1 cellular context compared by ENCODE assay signal in the genomic region with DNA sequence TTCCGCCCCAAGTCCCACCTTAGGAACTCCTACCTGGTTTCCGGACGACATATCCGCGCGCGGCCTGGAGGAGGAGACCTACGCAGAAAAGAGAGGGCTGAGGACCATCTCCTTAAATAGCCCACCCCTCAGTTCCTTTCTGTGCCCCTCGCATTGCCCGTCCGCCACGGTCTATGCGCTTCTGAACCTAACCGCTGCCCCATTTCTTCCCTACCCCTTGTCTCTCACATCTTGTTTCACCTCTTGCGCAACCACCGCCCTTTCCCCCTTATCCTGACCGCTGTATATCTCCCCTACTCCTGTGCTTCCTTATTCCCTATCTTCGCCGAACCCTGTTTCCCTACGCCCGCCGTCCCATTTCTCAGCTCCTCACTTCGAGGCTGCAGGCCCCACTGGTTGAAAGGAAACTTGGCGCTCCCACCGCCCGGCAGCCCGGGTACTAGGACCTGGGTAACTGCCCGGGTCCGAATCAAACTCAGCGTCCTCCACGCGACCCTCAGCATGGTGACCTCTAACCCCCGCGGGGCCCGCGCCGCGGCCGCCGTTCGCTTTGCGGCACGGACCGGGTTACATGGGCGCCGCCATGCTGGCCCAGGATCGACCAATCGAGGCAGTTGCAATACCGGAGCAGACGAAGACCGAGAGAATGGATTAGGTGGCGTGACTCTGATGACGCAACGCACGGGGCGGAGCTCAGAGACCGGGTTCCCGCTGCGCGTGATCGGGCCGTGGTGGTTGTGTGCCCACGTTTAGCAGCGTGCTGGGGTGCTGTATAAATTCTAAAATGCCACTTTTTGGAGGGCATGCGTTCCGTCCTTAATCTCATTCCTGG.
A peak's percentile ranks its signal among the peaks of the same experiment; 100 is the strongest.
TF ChIP-seq lines count a peak whose summit lies in the region.

Gene MRPS15 (minus strand): TSS at position 612 of the 832 bp plus-strand sequence. CDS start 109 bp downstream, at position 503.

TF ChIP-seq in HepG2, 621 proteins besides CTCF, POLR2A, EP300 and RAD21 (continued from another document and continues in another):
- TF ChIP-seq, protein P1, sequence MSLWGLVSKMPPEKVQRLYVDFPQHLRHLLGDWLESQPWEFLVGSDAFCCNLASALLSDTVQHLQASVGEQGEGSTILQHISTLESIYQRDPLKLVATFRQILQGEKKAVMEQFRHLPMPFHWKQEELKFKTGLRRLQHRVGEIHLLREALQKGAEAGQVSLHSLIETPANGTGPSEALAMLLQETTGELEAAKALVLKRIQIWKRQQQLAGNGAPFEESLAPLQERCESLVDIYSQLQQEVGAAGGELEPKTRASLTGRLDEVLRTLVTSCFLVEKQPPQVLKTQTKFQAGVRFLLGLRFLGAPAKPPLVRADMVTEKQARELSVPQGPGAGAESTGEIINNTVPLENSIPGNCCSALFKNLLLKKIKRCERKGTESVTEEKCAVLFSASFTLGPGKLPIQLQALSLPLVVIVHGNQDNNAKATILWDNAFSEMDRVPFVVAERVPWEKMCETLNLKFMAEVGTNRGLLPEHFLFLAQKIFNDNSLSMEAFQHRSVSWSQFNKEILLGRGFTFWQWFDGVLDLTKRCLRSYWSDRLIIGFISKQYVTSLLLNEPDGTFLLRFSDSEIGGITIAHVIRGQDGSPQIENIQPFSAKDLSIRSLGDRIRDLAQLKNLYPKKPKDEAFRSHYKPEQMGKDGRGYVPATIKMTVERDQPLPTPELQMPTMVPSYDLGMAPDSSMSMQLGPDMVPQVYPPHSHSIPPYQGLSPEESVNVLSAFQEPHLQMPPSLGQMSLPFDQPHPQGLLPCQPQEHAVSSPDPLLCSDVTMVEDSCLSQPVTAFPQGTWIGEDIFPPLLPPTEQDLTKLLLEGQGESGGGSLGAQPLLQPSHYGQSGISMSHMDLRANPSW (CRISPR knock-in tag; IDR thresholded peaks at IDR 0.05; ENCODE audit: borderline replicate concordance): 0 out of 2 replicates have a peak, but pooled peaks have one; percentile 40
- peak; percentile 70; the same call in 1 of the 2 replicates for TF ChIP-seq ZMYM2 (CRISPR knock-in tag; IDR thresholded peaks at IDR 0.05)
- TF ChIP-seq MED8 (CRISPR knock-in tag; IDR thresholded peaks at IDR 0.05; ENCODE audit: insufficient replicate concordance): peak; percentile 60
- 0 out of 2 replicates have a peak, but pooled peaks have one; percentile 32 for TF ChIP-seq ZNF343 (CRISPR knock-in tag; IDR thresholded peaks at IDR 0.05)
- no peak for TF ChIP-seq ZNF224 (CRISPR knock-in tag; IDR thresholded peaks at IDR 0.05)
- TF ChIP-seq IKZF4 (CRISPR knock-in tag; IDR thresholded peaks at IDR 0.05; ENCODE audit: borderline replicate concordance, low read depth, not compliant biosample characterization): peak; percentile 70
- TF ChIP-seq UBTF (CRISPR knock-in tag; IDR thresholded peaks at IDR 0.05): peak; percentile 52; the same call in 1 of the 2 replicates
- peak; percentile 86 for TF ChIP-seq ZNF138 (CRISPR knock-in tag; IDR thresholded peaks at IDR 0.05; ENCODE audit: low read depth)
- TF ChIP-seq, protein P2, sequence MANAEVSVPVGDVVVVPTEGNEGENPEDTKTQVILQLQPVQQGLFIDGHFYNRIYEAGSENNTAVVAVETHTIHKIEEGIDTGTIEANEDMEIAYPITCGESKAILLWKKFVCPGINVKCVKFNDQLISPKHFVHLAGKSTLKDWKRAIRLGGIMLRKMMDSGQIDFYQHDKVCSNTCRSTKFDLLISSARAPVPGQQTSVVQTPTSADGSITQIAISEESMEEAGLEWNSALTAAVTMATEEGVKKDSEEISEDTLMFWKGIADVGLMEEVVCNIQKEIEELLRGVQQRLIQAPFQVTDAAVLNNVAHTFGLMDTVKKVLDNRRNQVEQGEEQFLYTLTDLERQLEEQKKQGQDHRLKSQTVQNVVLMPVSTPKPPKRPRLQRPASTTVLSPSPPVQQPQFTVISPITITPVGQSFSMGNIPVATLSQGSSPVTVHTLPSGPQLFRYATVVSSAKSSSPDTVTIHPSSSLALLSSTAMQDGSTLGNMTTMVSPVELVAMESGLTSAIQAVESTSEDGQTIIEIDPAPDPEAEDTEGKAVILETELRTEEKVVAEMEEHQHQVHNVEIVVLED (CRISPR knock-in tag; IDR thresholded peaks at IDR 0.05; ENCODE audit: borderline replicate concordance): peak; percentile 87
- peak; percentile 83 for TF ChIP-seq FOXA3 (CRISPR knock-in tag; IDR thresholded peaks at IDR 0.05)
- TF ChIP-seq ZNF326 (CRISPR knock-in tag; IDR thresholded peaks at IDR 0.05; ENCODE audit: borderline replicate concordance): no peak
- peak; percentile 66; the same call in 1 of the 2 replicates for TF ChIP-seq MYNN (CRISPR knock-in tag; IDR thresholded peaks at IDR 0.05; ENCODE audit: low read depth)
- TF ChIP-seq ARNTL (CRISPR knock-in tag; IDR thresholded peaks at IDR 0.05): peak; percentile 37; the same call in 1 of the 2 replicates
- no peak for TF ChIP-seq NPAS2 (CRISPR knock-in tag; IDR thresholded peaks at IDR 0.05; ENCODE audit: borderline replicate concordance)
- TF ChIP-seq NFIB (CRISPR knock-in tag; IDR thresholded peaks at IDR 0.05; ENCODE audit: borderline replicate concordance): 0 out of 2 replicates have a peak, but pooled peaks have one; percentile 79
- peak; percentile 89; the same call in 1 of the 2 replicates for TF ChIP-seq CBX5 (CRISPR knock-in tag; IDR thresholded peaks at IDR 0.05; ENCODE audit: borderline replicate concordance)
- peak; percentile 97 for TF ChIP-seq SMAD3 (CRISPR knock-in tag; IDR thresholded peaks at IDR 0.05)
- TF ChIP-seq ZNF512B (CRISPR knock-in tag; IDR thresholded peaks at IDR 0.05; ENCODE audit: borderline replicate concordance): no peak
- TF ChIP-seq, protein P3, sequence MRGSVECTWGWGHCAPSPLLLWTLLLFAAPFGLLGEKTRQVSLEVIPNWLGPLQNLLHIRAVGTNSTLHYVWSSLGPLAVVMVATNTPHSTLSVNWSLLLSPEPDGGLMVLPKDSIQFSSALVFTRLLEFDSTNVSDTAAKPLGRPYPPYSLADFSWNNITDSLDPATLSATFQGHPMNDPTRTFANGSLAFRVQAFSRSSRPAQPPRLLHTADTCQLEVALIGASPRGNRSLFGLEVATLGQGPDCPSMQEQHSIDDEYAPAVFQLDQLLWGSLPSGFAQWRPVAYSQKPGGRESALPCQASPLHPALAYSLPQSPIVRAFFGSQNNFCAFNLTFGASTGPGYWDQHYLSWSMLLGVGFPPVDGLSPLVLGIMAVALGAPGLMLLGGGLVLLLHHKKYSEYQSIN (CRISPR knock-in tag; IDR thresholded peaks at IDR 0.05; ENCODE audit: borderline replicate concordance): no peak
- peak; percentile 91 for TF ChIP-seq SP4 (CRISPR knock-in tag; IDR thresholded peaks at IDR 0.05)
- peak; percentile 98 for TF ChIP-seq SALL2 (CRISPR knock-in tag; IDR thresholded peaks at IDR 0.05)
- TF ChIP-seq CENPBD1 (CRISPR knock-in tag; IDR thresholded peaks at IDR 0.05; ENCODE audit: borderline replicate concordance, low read depth): no peak
- TF ChIP-seq ZNF816 (CRISPR knock-in tag; IDR thresholded peaks at IDR 0.05; ENCODE audit: borderline replicate concordance): peak; percentile 94
- peak; percentile 70; the same call in 1 of the 2 replicates for TF ChIP-seq ZFP36L2 (CRISPR knock-in tag; IDR thresholded peaks at IDR 0.05)
- TF ChIP-seq SRSF4 (IDR thresholded peaks at IDR 0.05; ENCODE audit: low read depth, low read length, poor library complexity, severe bottlenecking): no peak
- TF ChIP-seq, protein P4, sequence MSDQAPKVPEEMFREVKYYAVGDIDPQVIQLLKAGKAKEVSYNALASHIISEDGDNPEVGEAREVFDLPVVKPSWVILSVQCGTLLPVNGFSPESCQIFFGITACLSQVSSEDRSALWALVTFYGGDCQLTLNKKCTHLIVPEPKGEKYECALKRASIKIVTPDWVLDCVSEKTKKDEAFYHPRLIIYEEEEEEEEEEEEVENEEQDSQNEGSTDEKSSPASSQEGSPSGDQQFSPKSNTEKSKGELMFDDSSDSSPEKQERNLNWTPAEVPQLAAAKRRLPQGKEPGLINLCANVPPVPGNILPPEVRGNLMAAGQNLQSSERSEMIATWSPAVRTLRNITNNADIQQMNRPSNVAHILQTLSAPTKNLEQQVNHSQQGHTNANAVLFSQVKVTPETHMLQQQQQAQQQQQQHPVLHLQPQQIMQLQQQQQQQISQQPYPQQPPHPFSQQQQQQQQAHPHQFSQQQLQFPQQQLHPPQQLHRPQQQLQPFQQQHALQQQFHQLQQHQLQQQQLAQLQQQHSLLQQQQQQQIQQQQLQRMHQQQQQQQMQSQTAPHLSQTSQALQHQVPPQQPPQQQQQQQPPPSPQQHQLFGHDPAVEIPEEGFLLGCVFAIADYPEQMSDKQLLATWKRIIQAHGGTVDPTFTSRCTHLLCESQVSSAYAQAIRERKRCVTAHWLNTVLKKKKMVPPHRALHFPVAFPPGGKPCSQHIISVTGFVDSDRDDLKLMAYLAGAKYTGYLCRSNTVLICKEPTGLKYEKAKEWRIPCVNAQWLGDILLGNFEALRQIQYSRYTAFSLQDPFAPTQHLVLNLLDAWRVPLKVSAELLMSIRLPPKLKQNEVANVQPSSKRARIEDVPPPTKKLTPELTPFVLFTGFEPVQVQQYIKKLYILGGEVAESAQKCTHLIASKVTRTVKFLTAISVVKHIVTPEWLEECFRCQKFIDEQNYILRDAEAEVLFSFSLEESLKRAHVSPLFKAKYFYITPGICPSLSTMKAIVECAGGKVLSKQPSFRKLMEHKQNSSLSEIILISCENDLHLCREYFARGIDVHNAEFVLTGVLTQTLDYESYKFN (CRISPR knock-in tag; conservative IDR thresholded peaks at IDR 0.05): peak; percentile 69
- peak; percentile 33; the same call in 1 of the 2 replicates for TF ChIP-seq ZNF776 (CRISPR knock-in tag; IDR thresholded peaks at IDR 0.05)
- TF ChIP-seq ZNF543 (CRISPR knock-in tag; IDR thresholded peaks at IDR 0.05): peak; percentile 68; the same call in 1 of the 2 replicates
- TF ChIP-seq, protein P5, sequence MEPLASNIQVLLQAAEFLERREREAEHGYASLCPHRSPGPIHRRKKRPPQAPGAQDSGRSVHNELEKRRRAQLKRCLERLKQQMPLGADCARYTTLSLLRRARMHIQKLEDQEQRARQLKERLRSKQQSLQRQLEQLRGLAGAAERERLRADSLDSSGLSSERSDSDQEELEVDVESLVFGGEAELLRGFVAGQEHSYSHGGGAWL (CRISPR knock-in tag; IDR thresholded peaks at IDR 0.05): peak; percentile 94
- TF ChIP-seq NFE2L1 (CRISPR knock-in tag; IDR thresholded peaks at IDR 0.05; ENCODE audit: borderline replicate concordance): no peak
- TF ChIP-seq, protein P6, sequence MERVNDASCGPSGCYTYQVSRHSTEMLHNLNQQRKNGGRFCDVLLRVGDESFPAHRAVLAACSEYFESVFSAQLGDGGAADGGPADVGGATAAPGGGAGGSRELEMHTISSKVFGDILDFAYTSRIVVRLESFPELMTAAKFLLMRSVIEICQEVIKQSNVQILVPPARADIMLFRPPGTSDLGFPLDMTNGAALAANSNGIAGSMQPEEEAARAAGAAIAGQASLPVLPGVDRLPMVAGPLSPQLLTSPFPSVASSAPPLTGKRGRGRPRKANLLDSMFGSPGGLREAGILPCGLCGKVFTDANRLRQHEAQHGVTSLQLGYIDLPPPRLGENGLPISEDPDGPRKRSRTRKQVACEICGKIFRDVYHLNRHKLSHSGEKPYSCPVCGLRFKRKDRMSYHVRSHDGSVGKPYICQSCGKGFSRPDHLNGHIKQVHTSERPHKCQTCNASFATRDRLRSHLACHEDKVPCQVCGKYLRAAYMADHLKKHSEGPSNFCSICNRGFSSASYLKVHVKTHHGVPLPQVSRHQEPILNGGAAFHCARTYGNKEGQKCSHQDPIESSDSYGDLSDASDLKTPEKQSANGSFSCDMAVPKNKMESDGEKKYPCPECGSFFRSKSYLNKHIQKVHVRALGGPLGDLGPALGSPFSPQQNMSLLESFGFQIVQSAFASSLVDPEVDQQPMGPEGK (CRISPR knock-in tag; IDR thresholded peaks at IDR 0.05): peak; percentile 72
- TF ChIP-seq ZNF17 (CRISPR knock-in tag; IDR thresholded peaks at IDR 0.05): no peak
- peak; percentile 85; the same call in 1 of the 2 replicates for TF ChIP-seq GLI4 (CRISPR knock-in tag; IDR thresholded peaks at IDR 0.05; ENCODE audit: borderline replicate concordance)
- no peak for TF ChIP-seq SSRP1 (CRISPR knock-in tag; IDR thresholded peaks at IDR 0.05)
- TF ChIP-seq SNAI1 (CRISPR knock-in tag; IDR thresholded peaks at IDR 0.05; ENCODE audit: borderline replicate concordance): no peak
